In genomic region chr15:91627473-91628309, GRCh38 we compare ENCODE assay signal across 14 cellular contexts.
DNase-seq lines count a peak whose midpoint lies in the region; ATAC-seq, FAIRE-seq and TF ChIP-seq lines count a peak whose summit lies in the region.
"Had no signal": no experiment of that assay in that cellular context is flagged by ENCODE, and none has a peak within 500 bp of the region (broad histone marks: within the 10 kb centered on the region; RNA-seq: fewer than 3 reads in every experiment).

No MANE protein-coding gene starts in this region.

- H3K36me3 Mint-ChIP-seq in mesothelial cell of epicardium: no peaks in the 10 kb centered on the region
- H3K36me3 Mint-ChIP-seq: activated naive CD8-positive, alpha-beta T cell treated with anti-CD3 and anti-CD28 coated beads, Interleukin-2, amount 10 ng/mL, durations not matched to agents 7 days and 5 days had no signal

- no peak overlapping the region for H3K4me3 ChIP-seq in right lobe of liver
- H3K4me3 ChIP-seq in HepG2 (replicated peaks in 1 of 3; ENCODE audit: insufficient read depth in 1 of 3, low read depth in 2 of 3, low read length in 3 of 3): no peak overlapping the region
- no peak overlapping the region for H3K4me3 ChIP-seq in fibroblast of the aortic adventitia (ENCODE audit: low read depth, low read length)
- H3K4me3 ChIP-seq in upper lobe of right lung: no peak overlapping the region

- H3K4me2 ChIP-seq in HepG2 (ENCODE audit: low read depth, low read length): no peak overlapping the region

- TF ChIP-seq POLR2A in right lobe of liver (IDR thresholded peaks at IDR 0.05): no peak
- no peak for TF ChIP-seq POLR2A in HepG2 (IDR thresholded peaks at IDR 0.05; ENCODE audit: insufficient read depth in 1 of 2, low read depth in 2 of 2, low read length in 2 of 2)

- H3K4me1 Mint-ChIP-seq in mesothelial cell of epicardium: peaks cover 26% of the 10 kb centered on the region
- H3K4me1 Mint-ChIP-seq: activated naive CD8-positive, alpha-beta T cell treated with anti-CD3 and anti-CD28 coated beads, Interleukin-2, amount 10 ng/mL, durations not matched to agents 7 days and 5 days had no signal

- H3K4me1 ChIP-seq in right lobe of liver (no peaks in the 10 kb centered on the region), HepG2 (ENCODE audit: insufficient read depth, low read length) (no peaks in the 10 kb centered on the region), upper lobe of right lung (no peaks in the 10 kb centered on the region)

- H3K36me3 ChIP-seq in right lobe of liver (no peaks in the 10 kb centered on the region), HepG2 (replicated peaks in 1 of 2; ENCODE audit: control insufficient read depth in 1 of 2, insufficient read depth in 2 of 2, low read length in 2 of 2) (no peaks in the 10 kb centered on the region), upper lobe of right lung (no peaks in the 10 kb centered on the region)

- H3K27ac ChIP-seq in right lobe of liver (no peak overlapping the region), HepG2 (ENCODE audit: extremely low read length, insufficient read depth, low read length) (no peak overlapping the region), upper lobe of right lung (no peak overlapping the region)

- TF ChIP-seq EP300 in HepG2 (IDR thresholded peaks at IDR 0.05; ENCODE audit: low read depth in 2 of 2, low read length in 2 of 2): no peak
- no peak for TF ChIP-seq EP300 in HepG2 (CRISPR knock-in tag; IDR thresholded peaks at IDR 0.05; ENCODE audit: borderline replicate concordance)

- H3K9me3 Mint-ChIP-seq in mesothelial cell of epicardium: no peaks in the 10 kb centered on the region
- H3K9me3 Mint-ChIP-seq: activated naive CD8-positive, alpha-beta T cell treated with anti-CD3 and anti-CD28 coated beads, Interleukin-2, amount 10 ng/mL, durations not matched to agents 7 days and 5 days; effector memory CD8-positive, alpha-beta T cell had no signal

- H3K9me3 ChIP-seq in right lobe of liver (peaks cover 0 to 3% (median 0%) of the 10 kb centered on the region in 4 donors), HepG2 (ENCODE audit: low read length) (no peaks in the 10 kb centered on the region), upper lobe of right lung (no peaks in the 10 kb centered on the region)

- 34% methylated on average over 3 of the region's 11 CpGs for WGBS in right lobe of liver (ENCODE audit: insufficient coverage, low coverage, low lambda C conversion rate, missing lambda C conversion rate)
- 25% methylated on average over 11 of the region's 11 CpGs for WGBS in HepG2 (ENCODE audit: low lambda C conversion rate)

- FAIRE-seq in HepG2 (lab: Jason Lieb, UNC): no peak

- H3K79me2 ChIP-seq in HepG2 (ENCODE audit: insufficient read depth, low read length): no peaks in the 10 kb centered on the region

- no peak overlapping the region for H3K9ac ChIP-seq in HepG2 (ENCODE audit: insufficient read depth, low read depth, low read length)

- H4K20me1 ChIP-seq in HepG2 (ENCODE audit: insufficient read depth, low read length): no peaks in the 10 kb centered on the region

- BruUV-seq in HepG2 (replicated peaks; lab: Mats Ljungman, UMichigan): no TSS peak

- in situ Hi-C loops in HepG2 (cut with HindIII; ENCODE audit: extremely low pct_ligation_motif_present, low pct_unique_long_range_greater_than_20kb): no loop called here

- H3K27ac Mint-ChIP-seq in mesothelial cell of epicardium: peak overlapping the region; percentile 7
- H3K27ac Mint-ChIP-seq: activated naive CD8-positive, alpha-beta T cell treated with anti-CD3 and anti-CD28 coated beads, Interleukin-2, amount 10 ng/mL, durations not matched to agents 7 days and 5 days; effector memory CD8-positive, alpha-beta T cell had no signal

- peak in 2 of 3 donors; percentile 42 to 73 for DNase-seq in right lobe of liver
- DNase-seq in HepG2 (ENCODE audit: low spot score): no peak
- DNase-seq in fibroblast of the aortic adventitia (ENCODE audit: low read depth): peak; percentile 43
- DNase-seq in mesothelial cell of epicardium (ENCODE audit: low spot score in 2 of 2, unreplicated experiment in 2 of 2): no peak
- DNase-seq in upper lobe of right lung: no peak
- DNase-seq in stimulated activated CD4-positive, alpha-beta T cell treated with anti-CD3 and anti-CD28 coated beads, Interleukin-12 subunit alpha, Interleukin-12 subunit beta, amount 100 ng/mL, for 4 hours: no peak
- DNase-seq: activated CD8-positive, alpha-beta memory T cell treated with anti-CD3 and anti-CD28 coated beads for 24 hours; activated naive CD8-positive, alpha-beta T cell treated with anti-CD3 and anti-CD28 coated beads, Interleukin-2, amount 10 ng/mL, durations not matched to agents 7 days and 5 days; effector memory CD8-positive, alpha-beta T cell; NCI-H1694; PC-3; stimulated activated CD4-positive, alpha-beta T cell treated with anti-CD3 and anti-CD28 coated beads, Interleukin-2, amount 100 ng/mL, for 48 hours had no signal

- intact Hi-C loops in right lobe of liver (cut with DNase I): no loop called here
- intact Hi-C loops in HepG2 (cut with micrococcal nuclease; ENCODE audit: unreplicated experiment): no loop called here
- intact Hi-C loops in upper lobe of right lung (cut with DNase I): no loop called here

- no peak overlapping the region for H2AFZ ChIP-seq in HepG2 (ENCODE audit: low read length)

- peak; percentile 33 to 83 (median 80) for ATAC-seq in right lobe of liver
- no peak for ATAC-seq in HepG2
- ATAC-seq in upper lobe of right lung: peak; percentile 53
- ATAC-seq in GM18519 (IDR thresholded peaks at IDR 0.05; ENCODE audit: low FRiP score, unreplicated experiment): no peak
- no peak for ATAC-seq in HG03045 (IDR thresholded peaks at IDR 0.05; ENCODE audit: unreplicated experiment)
- ATAC-seq: effector memory CD8-positive, alpha-beta T cell; PC-3 had no signal

- H3K27me3 ChIP-seq in right lobe of liver (no peaks in the 10 kb centered on the region), HepG2 (ENCODE audit: control insufficient read depth in 1 of 2, insufficient read depth in 2 of 2, low read length in 2 of 2) (peaks cover 0 to 8% of the 10 kb centered on the region in 2 experiments; a peak in 3 of 5 replicates), upper lobe of right lung (no peaks in the 10 kb centered on the region)

- no peak for TF ChIP-seq RAD21 in HepG2 (CRISPR knock-in tag; IDR thresholded peaks at IDR 0.05)

- H3K27me3 Mint-ChIP-seq in mesothelial cell of epicardium (ENCODE audit: low read depth): peaks cover 2% of the 10 kb centered on the region
- H3K27me3 Mint-ChIP-seq: activated naive CD8-positive, alpha-beta T cell treated with anti-CD3 and anti-CD28 coated beads, Interleukin-2, amount 10 ng/mL, durations not matched to agents 7 days and 5 days had no signal

- no peak overlapping the region for H3K4me3 Mint-ChIP-seq in mesothelial cell of epicardium
- H3K4me3 Mint-ChIP-seq: activated naive CD8-positive, alpha-beta T cell treated with anti-CD3 and anti-CD28 coated beads, Interleukin-2, amount 10 ng/mL, durations not matched to agents 7 days and 5 days; effector memory CD8-positive, alpha-beta T cell had no signal

- TF ChIP-seq CTCF in right lobe of liver (IDR thresholded peaks at IDR 0.05) (no peak), HepG2 (CRISPR knock-in tag; IDR thresholded peaks at IDR 0.05) (no peak), fibroblast of the aortic adventitia (IDR thresholded peaks at IDR 0.05; ENCODE audit: insufficient read depth, low read length) (no peak), mesothelial cell of epicardium (IDR thresholded peaks at IDR 0.05; ENCODE audit: unreplicated experiment) (no peak), upper lobe of right lung (IDR thresholded peaks at IDR 0.05) (no peak)

- POLR2A ChIA-PET in HepG2 (lab: Yijun Ruan, JAX): no interaction called here

- CTCF ChIA-PET in HepG2 (lab: Yijun Ruan, JAX; ENCODE audit: low intra/inter-chr PET ratio, low total read pairs): no interaction called here

TF ChIP-seq in HepG2, 621 proteins besides CTCF, POLR2A, EP300 and RAD21:
- no peak for TF ChIP-seq PAWR (CRISPR knock-in tag; IDR thresholded peaks at IDR 0.05; ENCODE audit: borderline replicate concordance)
- no peak for TF ChIP-seq ZNF878 (CRISPR knock-in tag; IDR thresholded peaks at IDR 0.05)
- TF ChIP-seq KLF9 (CRISPR knock-in tag; IDR thresholded peaks at IDR 0.05; ENCODE audit: low read depth): no peak
- no peak for TF ChIP-seq NBN (conservative IDR thresholded peaks at IDR 0.05)
- TF ChIP-seq ZNF432 (CRISPR knock-in tag; IDR thresholded peaks at IDR 0.05; ENCODE audit: borderline replicate concordance): no peak
- no peak for TF ChIP-seq ZNF235 (CRISPR knock-in tag; IDR thresholded peaks at IDR 0.05; ENCODE audit: borderline replicate concordance)
- no peak for TF ChIP-seq ZNF484 (CRISPR knock-in tag; IDR thresholded peaks at IDR 0.05; ENCODE audit: borderline replicate concordance, low read depth)
- no peak for TF ChIP-seq SIX1 (CRISPR knock-in tag; IDR thresholded peaks at IDR 0.05; ENCODE audit: borderline replicate concordance)
- no peak for TF ChIP-seq CREB3 (CRISPR knock-in tag; IDR thresholded peaks at IDR 0.05)
- no peak for TF ChIP-seq ESRRA (CRISPR knock-in tag; IDR thresholded peaks at IDR 0.05; ENCODE audit: low read depth)
- TF ChIP-seq ZKSCAN5 (CRISPR knock-in tag; IDR thresholded peaks at IDR 0.05): no peak
- no peak for TF ChIP-seq ZNF274 (CRISPR knock-in tag; IDR thresholded peaks at IDR 0.05)
- TF ChIP-seq RORA (CRISPR knock-in tag; IDR thresholded peaks at IDR 0.05): no peak
- no peak for TF ChIP-seq LBX2 (CRISPR knock-in tag; IDR thresholded peaks at IDR 0.05; ENCODE audit: borderline replicate concordance)
- TF ChIP-seq ZNF34 (CRISPR knock-in tag; IDR thresholded peaks at IDR 0.05; ENCODE audit: borderline replicate concordance): no peak
- TF ChIP-seq ZNF101 (CRISPR knock-in tag; IDR thresholded peaks at IDR 0.05; ENCODE audit: borderline replicate concordance, low read depth): no peak
- TF ChIP-seq NR2F6 (IDR thresholded peaks at IDR 0.05): no peak
- TF ChIP-seq NR2F6 (CRISPR knock-in tag; IDR thresholded peaks at IDR 0.05): no peak
- TF ChIP-seq ZFAT (CRISPR knock-in tag; conservative IDR thresholded peaks at IDR 0.05): no peak
- no peak for TF ChIP-seq ZNF24 (IDR thresholded peaks at IDR 0.05)
- TF ChIP-seq ZNF616 (CRISPR knock-in tag; IDR thresholded peaks at IDR 0.05; ENCODE audit: low read depth): no peak

Comparison
In these comparisons a context has a peak if more than half of its experiments do, and no peak if none do; other contexts are left out.
1. ATAC-seq: peak in right lobe of liver (4 of 4) and upper lobe of right lung (single experiment); none in HepG2 (single experiment), GM18519 (single experiment) and HG03045 (single experiment).
2. DNase-seq: peak in right lobe of liver (2 of 3) and fibroblast of the aortic adventitia (single experiment); none in HepG2 (single experiment), mesothelial cell of epicardium (0 of 2), upper lobe of right lung (single experiment) and stimulated activated CD4-positive, alpha-beta T cell treated with anti-CD3 and anti-CD28 coated beads, Interleukin-12 subunit alpha, Interleukin-12 subunit beta, amount 100 ng/mL, for 4 hours (single experiment).